ENCODE assay signal across 10 cellular contexts in the genomic region with DNA sequence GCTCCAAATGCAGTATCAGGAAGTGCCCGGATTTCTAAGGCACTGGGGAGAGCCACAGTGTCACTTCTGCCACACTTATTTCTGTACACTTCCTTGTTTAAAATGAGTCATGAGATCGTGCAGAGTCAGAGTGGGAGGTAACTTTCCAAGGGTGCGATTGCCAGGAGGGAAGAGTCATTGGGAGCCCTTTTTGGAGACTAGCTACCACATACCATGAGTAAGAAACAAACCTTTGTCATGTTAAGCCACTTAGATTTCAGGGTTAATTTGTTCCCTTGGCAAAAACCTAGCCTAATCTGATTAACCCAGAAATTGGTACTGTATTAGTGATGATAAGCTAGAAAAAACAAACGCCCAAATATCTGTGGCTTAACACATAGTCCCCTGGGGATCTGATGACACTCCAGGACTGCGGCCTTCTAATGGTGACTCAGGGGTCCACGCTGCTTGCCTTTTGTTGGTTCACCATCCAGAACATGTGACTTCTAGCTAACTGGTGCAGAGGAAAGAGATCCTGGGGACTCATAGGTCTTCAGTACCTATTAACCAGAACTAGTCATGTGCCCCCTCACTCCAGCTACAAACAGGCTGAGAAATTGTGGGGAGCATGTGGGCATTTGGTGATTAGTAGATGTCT. TPM values are rescaled to one million over a fixed set of nuclear protein-coding genes. Genes with fewer than 3 reads are reported as not detected.
DNase-seq lines count a peak whose midpoint lies in the region; ATAC-seq and TF ChIP-seq lines count a peak whose summit lies in the region.
"Had no signal": no experiment of that assay in that cellular context is flagged by ENCODE, and none has a peak within 500 bp of the region (broad histone marks: within the 10 kb centered on the region; RNA-seq: fewer than 3 reads in every experiment).

No MANE protein-coding gene starts in this region.

- CTCF ChIA-PET in BJ (lab: Yijun Ruan, JAX) (interaction anchor here (0.6 to 1.3 kb wide), 2 partner anchors 47 to 829 kb away, joined by 3 read pairs; no protein-coding TSS in a partner anchor), OCI-LY7 (lab: Charles Lee; ENCODE audit: unreplicated experiment) (no interaction called here)

- TF ChIP-seq CTCF in BJ (IDR thresholded peaks at IDR 0.05; ENCODE audit: insufficient read depth, low read depth, low read length), result no peak
- no peak for TF ChIP-seq CTCF in adrenal gland (IDR thresholded peaks at IDR 0.05)
- TF ChIP-seq CTCF in OCI-LY7 (conservative IDR thresholded peaks at IDR 0.05; ENCODE audit: low read length), result no peak

- no peak overlapping the region for H3K4me3 Mint-ChIP-seq in memory B cell
- H3K4me3 Mint-ChIP-seq: neural crest cell had no signal

- no peaks in the 10 kb centered on the region for H3K36me3 ChIP-seq in BJ (ENCODE audit: control insufficient read depth, insufficient read depth, low read length)
- H3K36me3 ChIP-seq in adrenal gland (replicated peaks in 1 of 2), result no peaks in the 10 kb centered on the region
- no peaks in the 10 kb centered on the region for H3K36me3 ChIP-seq in OCI-LY7 (ENCODE audit: insufficient read depth, low read length)
- no peaks in the 10 kb centered on the region for H3K36me3 ChIP-seq in effector memory CD4-positive, alpha-beta T cell (ENCODE audit: control insufficient read depth, insufficient read depth, low read length)

- H3K4me1 ChIP-seq in adrenal gland (replicated peaks in 1 of 2), result peaks cover 2 to 5% of the 10 kb centered on the region in 2 donors
- no peaks in the 10 kb centered on the region for H3K4me1 ChIP-seq in OCI-LY7 (ENCODE audit: insufficient read depth, low read length, poor library complexity, severe bottlenecking)
- no peaks in the 10 kb centered on the region for H3K4me1 ChIP-seq in effector memory CD4-positive, alpha-beta T cell (ENCODE audit: control insufficient read depth, insufficient read depth, low read length, poor library complexity, severe bottlenecking)

- H3K27ac Mint-ChIP-seq in memory B cell, result peak overlapping the region; percentile 22

- 23 to 29% (median 26%) methylated on average over 6 of the region's 6 CpGs for WGBS in adrenal gland, 4 donors

- no peaks in the 10 kb centered on the region for H3K27me3 Mint-ChIP-seq in memory B cell

- DNase-seq in BJ (ENCODE audit: low read depth) (peak; percentile 61), adrenal gland (peak; percentile 33 to 80 (median 63)), memory B cell (ENCODE audit: low spot score in 2 of 2) (no peak), OCI-LY7 (ENCODE audit: low spot score) (no peak), NAMALWA (ENCODE audit: low spot score) (no peak)
- no peak for DNase-seq in effector memory CD4-positive, alpha-beta T cell
- DNase-seq: activated effector memory CD4-positive, alpha-beta T cell treated with Interleukin-2 at 50 U/mL for 16 hours had no signal

- TF ChIP-seq POLR2A in adrenal gland (IDR thresholded peaks at IDR 0.05), result no peak

- intact Hi-C loops in adrenal gland (cut with DNase I), result no loop called here
- intact Hi-C loops in OCI-LY7 (cut with micrococcal nuclease; ENCODE audit: unreplicated experiment), result no loop called here

- peaks cover 8% of the 10 kb centered on the region for H3K4me1 Mint-ChIP-seq in memory B cell
- H3K4me1 Mint-ChIP-seq: neural crest cell had no signal

- POLR2A ChIA-PET in BJ (lab: Charles Lee) (interaction anchor here (0.5 kb wide), 1 partner anchor 60 kb away, joined by 3 read pairs; no protein-coding TSS in a partner anchor), OCI-LY7 (lab: Charles Lee) (no interaction called here)

- peak overlapping the region in 3 of 5 donors; percentile 28 to 57 (median 53) for H3K27ac ChIP-seq in adrenal gland
- H3K27ac ChIP-seq in OCI-LY7 (ENCODE audit: low read depth, low read length, poor library complexity, severe bottlenecking), result no peak overlapping the region
- no peak overlapping the region for H3K27ac ChIP-seq in effector memory CD4-positive, alpha-beta T cell (ENCODE audit: insufficient read depth, low read length, poor library complexity, severe bottlenecking)

- no peak overlapping the region for H2AFZ ChIP-seq in OCI-LY7 (ENCODE audit: low read length)

- H3K27me3 ChIP-seq in BJ (ENCODE audit: control insufficient read depth, insufficient read depth, low read length) (no peaks in the 10 kb centered on the region; the same call in 1 of the 2 replicates), adrenal gland (no peaks in the 10 kb centered on the region)
- H3K27me3 ChIP-seq in effector memory CD4-positive, alpha-beta T cell (replicated peaks; ENCODE audit: control insufficient read depth, insufficient read depth, low read length, poor library complexity, severe bottlenecking), result no peaks in the 10 kb centered on the region

- H3K9me3 ChIP-seq in adrenal gland (replicated peaks in 1 of 3), result no peaks in the 10 kb centered on the region
- no peaks in the 10 kb centered on the region for H3K9me3 ChIP-seq in OCI-LY7 (ENCODE audit: low read length)
- H3K9me3 ChIP-seq in effector memory CD4-positive, alpha-beta T cell (ENCODE audit: control insufficient read depth, low read length), result no peaks in the 10 kb centered on the region

- no peaks in the 10 kb centered on the region for H3K9me2 ChIP-seq in OCI-LY7 (ENCODE audit: insufficient read depth, low read length)

- no TSS peak for BruUV-seq in OCI-LY7 (replicated peaks; lab: Mats Ljungman, UMichigan)

- H3K9me3 Mint-ChIP-seq in memory B cell, result peaks cover 3% of the 10 kb centered on the region

- H3K79me2 ChIP-seq in OCI-LY7 (ENCODE audit: insufficient read depth, low read depth, low read length), result no peaks in the 10 kb centered on the region

- no peaks in the 10 kb centered on the region for H4K20me1 ChIP-seq in OCI-LY7 (ENCODE audit: insufficient read depth, low read length)

- ATAC-seq in HG03196 (IDR thresholded peaks at IDR 0.05; ENCODE audit: unreplicated experiment) (peak; percentile 60), memory B cell (ENCODE audit: low read depth) (no peak), HG02981 (IDR thresholded peaks at IDR 0.05; ENCODE audit: unreplicated experiment) (no peak)

- H3K36me3 Mint-ChIP-seq in memory B cell, result peaks cover 3% of the 10 kb centered on the region

- H3K4me3 ChIP-seq in BJ (ENCODE audit: low read depth, low read length) (no peak overlapping the region), adrenal gland (no peak overlapping the region), OCI-LY7 (ENCODE audit: low read depth, low read length, poor library complexity, severe bottlenecking) (no peak overlapping the region)
- H3K4me3 ChIP-seq in effector memory CD4-positive, alpha-beta T cell (ENCODE audit: insufficient read depth, low read depth, low read length, poor library complexity, severe bottlenecking), result no peak overlapping the region

- H3K4me2 ChIP-seq in OCI-LY7 (ENCODE audit: low read length), result no peak overlapping the region

RNA-seq across cellular contexts. Expression of a gene that starts 48.6 kb away (rescaled TPM):
- polyA plus RNA-seq in BJ (2011; rRNA removed) (8.8 and 9.6 TPM in 2 replicates), adrenal gland (10 to 100 TPM; 40.1 to 52.9 (median 43.7) TPM)
- polyA minus RNA-seq in BJ (2011; rRNA and poly(A)+ RNA removed), result 8.6 and 8.9 TPM in 2 replicates
- total RNA-seq in adrenal gland (10 to 100 TPM; 33.3 to 76.4 (median 50.1) TPM), OCI-LY7 (2022) (not detected in 2 replicates)
- total RNA-seq in OCI-LY7 (2014; rRNA removed; shearing (Covaris generic)), result 0.13 TPM in 1 of 2 replicates, not detected in the other

Comparison
In these comparisons a context has a peak if more than half of its experiments do, and no peak if none do; other contexts are left out.
1. DNase-seq: peak in BJ (single experiment) and adrenal gland (7 of 7); none in memory B cell (0 of 2), OCI-LY7 (single experiment), NAMALWA (single experiment) and effector memory CD4-positive, alpha-beta T cell (0 of 3).
2. H3K27ac ChIP-seq: peak in adrenal gland (3 of 5); none in OCI-LY7 (single experiment) and effector memory CD4-positive, alpha-beta T cell (single experiment).
3. RNA of a gene that starts 48.6 kb away (total RNA-seq): 33.3 to 76.4 TPM in adrenal gland; 0.13 TPM in OCI-LY7; every median in the first group is over 10 times any median in the second.